17 cellular contexts compared by ENCODE assay signal in the genomic region with DNA sequence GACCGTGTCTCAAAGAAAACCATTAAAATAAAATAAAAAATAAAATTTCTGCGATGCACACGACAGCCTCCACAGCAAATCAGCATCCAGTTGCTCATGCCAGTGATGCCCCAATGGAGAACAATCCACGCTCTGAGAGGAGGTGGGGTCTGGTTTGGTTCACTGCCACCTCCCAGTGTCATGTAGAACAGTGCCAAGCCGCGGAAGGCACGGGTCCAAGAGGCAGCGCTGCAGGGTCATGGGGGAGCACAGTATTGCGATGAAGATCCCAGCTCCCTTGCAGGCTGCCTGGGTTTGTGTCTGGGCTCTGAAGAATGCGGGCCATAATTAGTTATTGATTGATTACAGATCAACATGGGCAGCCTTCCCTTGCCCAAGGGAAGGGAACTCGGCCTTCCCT. TPM values are rescaled to one million over a fixed set of nuclear protein-coding genes. Genes with fewer than 3 reads are reported as not detected.
DNase-seq lines count a peak whose midpoint lies in the region; TF ChIP-seq lines count a peak whose summit lies in the region.
"Had no signal": no experiment of that assay in that cellular context is flagged by ENCODE, and none has a peak within 500 bp of the region (broad histone marks: within the 10 kb centered on the region; RNA-seq: fewer than 3 reads in every experiment).

No MANE protein-coding gene starts in this region.

- no peaks in the 10 kb centered on the region for H3K27me3 ChIP-seq in colonic mucosa
- no peaks in the 10 kb centered on the region for H3K27me3 ChIP-seq in esophagus muscularis mucosa
- H3K27me3 ChIP-seq: Peyer's patch, SJSA1 had no signal

- H3K36me3 ChIP-seq in colonic mucosa (no peaks in the 10 kb centered on the region), esophagus muscularis mucosa (peaks cover 0 to 5% (median 0%) of the 10 kb centered on the region in 4 donors)
- H3K36me3 ChIP-seq: Peyer's patch, SJSA1 had no signal

- TF ChIP-seq CTCF in nephron progenitor cell (IDR thresholded peaks at IDR 0.05) (no peak), colonic mucosa (IDR thresholded peaks at IDR 0.05) (no peak), esophagus muscularis mucosa (IDR thresholded peaks at IDR 0.05) (no peak), endothelial cell (IDR thresholded peaks at IDR 0.05; ENCODE audit: unreplicated experiment) (no peak)

- H3K4me3 ChIP-seq in colonic mucosa (no peak overlapping the region), esophagus muscularis mucosa (no peak overlapping the region)
- H3K4me3 ChIP-seq: Peyer's patch, SJSA1 had no signal

- TF ChIP-seq POLR2A in esophagus muscularis mucosa (IDR thresholded peaks at IDR 0.05; ENCODE audit: low read depth): no peak

- no peak overlapping the region for H3K9ac ChIP-seq in colonic mucosa (ENCODE audit: low read depth in 2 of 2, low read length in 2 of 2)

- H3K36me3 Mint-ChIP-seq in nephron progenitor cell (ENCODE audit: low read depth): no peaks in the 10 kb centered on the region
- H3K36me3 Mint-ChIP-seq in endothelial cell (ENCODE audit: low read depth, unreplicated experiment): no peaks in the 10 kb centered on the region
- H3K36me3 Mint-ChIP-seq: CD4-positive, alpha-beta memory T cell had no signal

- no peak overlapping the region for H3K27ac ChIP-seq in colonic mucosa
- no peak overlapping the region for H3K27ac ChIP-seq in esophagus muscularis mucosa (replicated peaks in 1 of 4)
- H3K27ac ChIP-seq: 22Rv1, Peyer's patch, SJSA1 had no signal

- no peak for TF ChIP-seq EP300 in esophagus muscularis mucosa (IDR thresholded peaks at IDR 0.05)

- H3K9me3 ChIP-seq in colonic mucosa (no peaks in the 10 kb centered on the region), esophagus muscularis mucosa (no peaks in the 10 kb centered on the region)
- H3K9me3 ChIP-seq: Peyer's patch, SJSA1 had no signal

- peak; percentile 34 for DNase-seq in DMS79 treated with DMSO at 0.1 percent for 48 hours (lab: John Stamatoyannopoulos, UW)
- DNase-seq in DMS79 (lab: John Stamatoyannopoulos, UW): no peak
- DNase-seq in M059J (ENCODE audit: low read depth): peak; percentile 30
- peak; percentile 63 for DNase-seq in astrocyte of the hippocampus (ENCODE audit: low read depth, low spot score)
- DNase-seq in nephron progenitor cell: no peak
- DNase-seq in colonic mucosa: no peak
- no peak for DNase-seq in esophagus muscularis mucosa (ENCODE audit: extremely low spot score)
- no peak for DNase-seq in endothelial cell (ENCODE audit: low spot score)
- DNase-seq: DMS53, Kasumi-1, NCI-H1930, NCI-H526, Peyer's patch had no signal

- H3K4me3 Mint-ChIP-seq in nephron progenitor cell: no peak overlapping the region
- no peak overlapping the region for H3K4me3 Mint-ChIP-seq in endothelial cell (ENCODE audit: unreplicated experiment)
- H3K4me3 Mint-ChIP-seq: B cell; CD4-positive, alpha-beta memory T cell had no signal

- intact Hi-C loops in colonic mucosa (cut with DNase I) (no loop called here), esophagus muscularis mucosa (cut with DNase I) (no loop called here)

- H3K27ac Mint-ChIP-seq in nephron progenitor cell (peak overlapping the region; percentile 55), endothelial cell (ENCODE audit: unreplicated experiment) (no peak overlapping the region)
- H3K27ac Mint-ChIP-seq: B cell; CD4-positive, alpha-beta memory T cell had no signal

- H3K4me1 ChIP-seq in colonic mucosa (no peaks in the 10 kb centered on the region), esophagus muscularis mucosa (peaks cover 0 to under 1% (median under 1%) of the 10 kb centered on the region in 4 donors)
- H3K4me1 ChIP-seq: SJSA1 had no signal

- H3K4me1 Mint-ChIP-seq in nephron progenitor cell (peaks cover under 1% of the 10 kb centered on the region), endothelial cell (ENCODE audit: unreplicated experiment) (no peaks in the 10 kb centered on the region)

- H3K9me3 Mint-ChIP-seq in nephron progenitor cell (no peaks in the 10 kb centered on the region), endothelial cell (ENCODE audit: unreplicated experiment) (no peaks in the 10 kb centered on the region)
- H3K9me3 Mint-ChIP-seq: CD4-positive, alpha-beta memory T cell had no signal

- 79% methylated on average over 11 of the region's 11 CpGs for WGBS in esophagus muscularis mucosa

- H3K27me3 Mint-ChIP-seq in nephron progenitor cell (ENCODE audit: low read depth, poor library complexity) (peaks cover 6% of the 10 kb centered on the region), endothelial cell (ENCODE audit: unreplicated experiment) (peaks cover 9% of the 10 kb centered on the region)

RNA-seq across cellular contexts. Expression of a gene that starts 6.1 kb away (rescaled TPM):
- total RNA-seq in M059J (2014; rRNA removed; shearing (Covaris generic)): 2.6 and 6.6 TPM in 2 replicates
- 10 to 100 TPM; 56.8 to 60.7 TPM for total RNA-seq in colonic mucosa
- total RNA-seq in esophagus muscularis mucosa: 10 to 100 TPM; 12.5 to 27.8 (median 19.6) TPM
- total RNA-seq in endothelial cell (ENCODE audit: unreplicated experiment): 34.3 TPM

RNA-seq across cellular contexts. Expression of a gene that starts 25.2 kb away (rescaled TPM):
- 12.2 and 14.6 TPM in 2 replicates for total RNA-seq in M059J (2014; rRNA removed; shearing (Covaris generic))
- total RNA-seq in colonic mucosa: 1 to 10 TPM; 2.4 to 2.8 TPM
- total RNA-seq in esophagus muscularis mucosa: 1 to 10 TPM; 2.9 to 8.6 (median 5.9) TPM
- total RNA-seq in endothelial cell (ENCODE audit: unreplicated experiment): 32.5 TPM

RNA-seq across cellular contexts. Expression of a gene that starts 31.5 kb away (rescaled TPM):
- 0.20 TPM in 1 of 2 replicates, not detected in the other for total RNA-seq in M059J (2014; rRNA removed; shearing (Covaris generic))
- total RNA-seq in colonic mucosa (1 to 10 TPM; 4.2 TPM), esophagus muscularis mucosa (1 to 10 TPM; 1.3 to 1.7 (median 1.4) TPM), endothelial cell (ENCODE audit: unreplicated experiment) (9.1 TPM)

RNA-seq across cellular contexts. Expression of a gene that starts 35.8 kb away (rescaled TPM):
- 17.2 and 21.2 TPM in 2 replicates for total RNA-seq in M059J (2014; rRNA removed; shearing (Covaris generic))
- total RNA-seq in colonic mucosa (10 to 100 TPM; 17.3 to 38.6 TPM), esophagus muscularis mucosa (10 to 100 TPM; 15.0 to 28.9 (median 22.4) TPM), endothelial cell (ENCODE audit: unreplicated experiment) (30.9 TPM)

Comparison
In these comparisons a context has a peak if more than half of its experiments do, and no peak if none do; other contexts are left out.
1. DNase-seq: peak in DMS79 treated with DMSO at 0.1 percent for 48 hours (single experiment), M059J (single experiment) and astrocyte of the hippocampus (single experiment); none in DMS79 (single experiment), nephron progenitor cell (single experiment), colonic mucosa (single experiment), esophagus muscularis mucosa (single experiment) and endothelial cell (single experiment).